Comparison of ENCODE assay signal across 7 cellular contexts in the genomic region with DNA sequence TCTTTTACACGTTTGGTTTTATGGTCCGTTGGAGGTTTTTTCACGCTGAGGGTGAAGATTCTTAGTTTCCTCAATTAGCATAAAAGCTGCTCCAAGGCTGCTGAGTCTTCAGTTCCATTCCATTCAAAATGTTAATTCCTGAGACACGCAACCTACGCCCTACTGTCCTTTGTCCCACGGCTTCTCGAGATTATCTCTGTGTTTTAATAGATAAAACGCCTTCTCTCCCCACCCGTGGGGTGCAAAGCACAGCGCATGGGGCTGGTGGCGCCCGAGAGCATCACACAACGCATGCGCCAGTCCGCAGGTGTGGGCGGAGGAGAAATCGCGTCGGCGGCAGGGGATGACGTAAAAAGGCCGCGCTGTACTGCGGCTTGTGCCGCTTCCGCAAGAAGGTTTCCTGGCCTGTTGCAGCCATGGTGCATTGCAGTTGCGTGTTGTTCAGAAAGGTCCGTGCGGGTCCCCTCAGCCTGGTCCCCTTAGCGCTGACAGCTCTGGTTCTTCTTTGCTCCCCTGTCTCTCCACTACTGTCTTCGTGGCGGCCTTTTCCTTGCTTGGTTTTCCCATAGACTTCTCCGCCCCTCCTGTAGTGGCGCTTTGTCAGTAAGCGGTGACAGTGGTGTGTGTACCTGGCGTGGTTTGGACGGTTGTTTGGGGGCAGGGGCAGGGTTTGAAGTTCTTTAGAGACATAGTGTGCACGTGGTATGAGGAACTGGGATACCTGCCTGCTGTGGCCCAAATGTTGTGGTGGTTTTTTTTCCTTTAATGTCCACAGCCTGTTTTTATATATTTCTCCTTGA.
A peak's percentile ranks its signal among the peaks of the same experiment; 100 is the strongest.
DNase-seq lines count a peak whose midpoint lies in the region; ATAC-seq and TF ChIP-seq lines count a peak whose summit lies in the region.

GTPBP10 (plus strand) TSS at position 391 of the 800 bp plus-strand sequence; CDS start at position 417, 26 bp downstream.

- peak; percentile 89 for ATAC-seq in GM18508 (IDR thresholded peaks at IDR 0.05; ENCODE audit: insufficient read depth, unreplicated experiment)
- peak; percentile 91 for ATAC-seq in HG03025 (IDR thresholded peaks at IDR 0.05; ENCODE audit: low FRiP score, unreplicated experiment)

- H3K4me3 ChIP-seq in astrocyte of the spinal cord (ENCODE audit: low read depth, low read length) = peak within 1 kb of the TSS; percentile 99
- peak within 1 kb of the TSS; percentile 96 for H3K4me3 ChIP-seq in retinal pigment epithelial cell (ENCODE audit: low read length)

- DNase-seq in NCI-H2029 treated with DMSO at 0.1 percent for 48 hours (lab: John Stamatoyannopoulos, UW) (peak; percentile 90), T-helper 9 cell (peak; percentile 88), astrocyte of the spinal cord (ENCODE audit: low read depth, low spot score) (peak; percentile 97), hypothalamus (lab: John Stamatoyannopoulos, UW) (peak; percentile 31 to 95 (median 87)), retinal pigment epithelial cell (ENCODE audit: low read depth) (peak; percentile 88)

- TF ChIP-seq CTCF in astrocyte of the spinal cord (IDR thresholded peaks at IDR 0.05; ENCODE audit: low read depth, low read length) (peak; percentile 81), retinal pigment epithelial cell (conservative IDR thresholded peaks at IDR 0.05; ENCODE audit: low read depth, low read length) (peak; percentile 74)

- in situ Hi-C loops in astrocyte of the spinal cord (cut with HindIII; ENCODE audit: low sequenced_read_pairs) = no loop called here

Comparison
In these comparisons a context has a peak if more than half of its experiments do, and no peak if none do; other contexts are left out.
1. Peak in every context shown above with its lines: DNase-seq, ATAC-seq and H3K4me3 ChIP-seq.